ENCODE assay signal across 24 cellular contexts in the genomic region with DNA sequence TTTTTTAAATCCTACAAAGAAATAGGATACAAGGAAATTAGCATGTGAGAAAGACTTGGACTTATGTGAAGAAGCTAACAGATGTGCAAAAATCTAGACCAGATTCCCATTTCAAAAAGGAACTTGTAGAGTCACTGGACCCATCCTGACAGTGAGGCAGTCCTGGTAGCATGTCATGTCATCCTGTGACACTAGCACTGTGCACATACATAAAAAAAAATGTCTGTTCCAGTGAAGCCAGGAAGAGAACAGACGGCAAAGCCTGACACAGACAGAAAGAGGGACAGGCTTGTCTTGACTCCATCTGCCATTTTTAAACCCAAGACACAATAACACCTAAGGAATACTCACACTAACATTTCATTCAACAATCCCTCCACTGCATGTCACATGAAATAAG.
DNase-seq lines count a peak whose midpoint lies in the region; ATAC-seq and TF ChIP-seq lines count a peak whose summit lies in the region.
"Had no signal": no experiment of that assay in that cellular context is flagged by ENCODE, and none has a peak within 500 bp of the region (broad histone marks: within the 10 kb centered on the region; RNA-seq: fewer than 3 reads in every experiment).

No MANE protein-coding gene starts in this region.

- WGBS in suprapubic skin = 80% methylated on average over 1 of the region's 1 CpG

- TF ChIP-seq CTCF in nephron (IDR thresholded peaks at IDR 0.05; ENCODE audit: unreplicated experiment in 3 of 3) (no peak), suprapubic skin (IDR thresholded peaks at IDR 0.05) (no peak)

- no peak for TF ChIP-seq EP300 in suprapubic skin (IDR thresholded peaks at IDR 0.05)

- TF ChIP-seq POLR2A in suprapubic skin (IDR thresholded peaks at IDR 0.05) = no peak

- H3K27me3 ChIP-seq in suprapubic skin = no peaks in the 10 kb centered on the region
- H3K27me3 ChIP-seq: SJCRH30, spleen, testis had no signal

- no peaks in the 10 kb centered on the region for H3K27me3 Mint-ChIP-seq in activated naive CD4-positive, alpha-beta T cell treated with anti-CD3 and anti-CD28 coated beads for 36 hours (ENCODE audit: low read depth)
- H3K27me3 Mint-ChIP-seq in activated naive CD8-positive, alpha-beta T cell treated with anti-CD3 and anti-CD28 coated beads, Interleukin-2, amount 50 U/mL, for 24 hours = no peaks in the 10 kb centered on the region
- H3K27me3 Mint-ChIP-seq in nephron (ENCODE audit: low read depth) = no peaks in the 10 kb centered on the region
- H3K27me3 Mint-ChIP-seq: activated CD8-positive, alpha-beta memory T cell treated with anti-CD3 and anti-CD28 coated beads, Interleukin-2, amount 10 ng/mL, durations not matched to agents 7 days and 5 days had no signal

- no peak overlapping the region for H3K4me3 ChIP-seq in suprapubic skin
- H3K4me3 ChIP-seq: coronary artery, PC-9, prostate gland, SJCRH30, spleen, testis had no signal

- peaks cover 75% of the 10 kb centered on the region for H3K4me1 Mint-ChIP-seq in activated naive CD4-positive, alpha-beta T cell treated with anti-CD3 and anti-CD28 coated beads for 36 hours (ENCODE audit: low read depth)
- peaks cover 83% of the 10 kb centered on the region for H3K4me1 Mint-ChIP-seq in activated naive CD8-positive, alpha-beta T cell treated with anti-CD3 and anti-CD28 coated beads, Interleukin-2, amount 50 U/mL, for 24 hours
- peaks cover 36% of the 10 kb centered on the region for H3K4me1 Mint-ChIP-seq in nephron
- H3K4me1 Mint-ChIP-seq: activated CD8-positive, alpha-beta memory T cell treated with anti-CD3 and anti-CD28 coated beads, Interleukin-2, amount 10 ng/mL, durations not matched to agents 7 days and 5 days had no signal

- DNase-seq in activated naive CD4-positive, alpha-beta T cell treated with anti-CD3 and anti-CD28 coated beads for 36 hours = no peak
- DNase-seq in activated naive CD4-positive, alpha-beta T cell treated with Interleukin-2 at 50 U/mL for 16 hours = no peak
- DNase-seq in activated naive CD8-positive, alpha-beta T cell treated with anti-CD3 and anti-CD28 coated beads, Interleukin-2, amount 50 U/mL, for 24 hours = no peak
- no peak for DNase-seq in suprapubic skin (ENCODE audit: low spot score in 2 of 2)
- DNase-seq in RPMI8226 = no peak
- no peak for DNase-seq in COLO668 (lab: John Stamatoyannopoulos, UW; ENCODE audit: unreplicated experiment)
- DNase-seq: activated CD8-positive, alpha-beta memory T cell treated with anti-CD3 and anti-CD28 coated beads, Interleukin-2, amount 10 ng/mL, durations not matched to agents 7 days and 5 days; activated effector memory CD4-positive, alpha-beta T cell treated with anti-CD3 and anti-CD28 coated beads, Interleukin-2, amount 50 U/mL, for 16 hours; DMS79; KG1; kidney; NCI-H1930; NCI-H226; PC-9; SJCRH30; spleen; stimulated activated CD8-positive, alpha-beta memory T cell treated with anti-CD3 and anti-CD28 coated beads, Interleukin-4, amount 100 ng/mL, for 48 hours; testis had no signal

- ATAC-seq in activated naive CD8-positive, alpha-beta T cell treated with anti-CD3 and anti-CD28 coated beads, Interleukin-2, amount 50 U/mL, for 24 hours = no peak
- no peak for ATAC-seq in GM21825 (IDR thresholded peaks at IDR 0.05; ENCODE audit: unreplicated experiment)
- ATAC-seq: activated CD8-positive, alpha-beta memory T cell treated with anti-CD3 and anti-CD28 coated beads, Interleukin-2, amount 10 ng/mL, durations not matched to agents 7 days and 5 days; WTC11 had no signal

- peaks cover 17% of the 10 kb centered on the region for H3K4me1 ChIP-seq in suprapubic skin
- H3K4me1 ChIP-seq: prostate gland, testis had no signal

- intact Hi-C loops in activated naive CD4-positive, alpha-beta T cell treated with anti-CD3 and anti-CD28 coated beads for 36 hours (cut with micrococcal nuclease) = loop anchor here (1.0 kb wide), 1 partner anchor 13 kb away; no protein-coding TSS in a partner anchor

- peaks cover 19% of the 10 kb centered on the region for H3K36me3 Mint-ChIP-seq in activated naive CD4-positive, alpha-beta T cell treated with anti-CD3 and anti-CD28 coated beads for 36 hours (ENCODE audit: low read depth)
- peaks cover 51% of the 10 kb centered on the region for H3K36me3 Mint-ChIP-seq in activated naive CD8-positive, alpha-beta T cell treated with anti-CD3 and anti-CD28 coated beads, Interleukin-2, amount 50 U/mL, for 24 hours (ENCODE audit: low read depth)
- no peaks in the 10 kb centered on the region for H3K36me3 Mint-ChIP-seq in nephron (ENCODE audit: low read depth)
- H3K36me3 Mint-ChIP-seq: WTC11 had no signal

- H3K9me3 ChIP-seq in suprapubic skin = no peaks in the 10 kb centered on the region
- H3K9me3 ChIP-seq: prostate gland, SJCRH30, spleen, testis had no signal

- H3K36me3 ChIP-seq in suprapubic skin = no peaks in the 10 kb centered on the region
- H3K36me3 ChIP-seq: prostate gland, SJCRH30, spleen had no signal

- H3K9me3 Mint-ChIP-seq in activated naive CD4-positive, alpha-beta T cell treated with anti-CD3 and anti-CD28 coated beads for 36 hours = peaks cover 2% of the 10 kb centered on the region
- peaks cover 4% of the 10 kb centered on the region for H3K9me3 Mint-ChIP-seq in activated naive CD8-positive, alpha-beta T cell treated with anti-CD3 and anti-CD28 coated beads, Interleukin-2, amount 50 U/mL, for 24 hours
- no peaks in the 10 kb centered on the region for H3K9me3 Mint-ChIP-seq in nephron
- H3K9me3 Mint-ChIP-seq: neural crest cell, WTC11 had no signal

- H3K27ac ChIP-seq in suprapubic skin = peak overlapping the region; percentile 32
- H3K27ac ChIP-seq: coronary artery, PC-9, SJCRH30, spleen, testis had no signal

- CTCF ChIA-PET in activated naive CD4-positive, alpha-beta T cell treated with anti-CD3 and anti-CD28 coated beads for 36 hours (lab: Charles Lee) = interaction anchor here (1.1 to 1.3 kb wide), 2 partner anchors 20 to 43 kb away, joined by 3 to 4 read pairs; no protein-coding TSS in a partner anchor

- no peak overlapping the region for H3K4me3 Mint-ChIP-seq in activated naive CD4-positive, alpha-beta T cell treated with anti-CD3 and anti-CD28 coated beads for 36 hours
- no peak overlapping the region for H3K4me3 Mint-ChIP-seq in activated naive CD8-positive, alpha-beta T cell treated with anti-CD3 and anti-CD28 coated beads, Interleukin-2, amount 50 U/mL, for 24 hours
- peak overlapping the region in 1 of 3 experiments; percentile 35 for H3K4me3 Mint-ChIP-seq in nephron
- H3K4me3 Mint-ChIP-seq: activated CD8-positive, alpha-beta memory T cell treated with anti-CD3 and anti-CD28 coated beads, Interleukin-2, amount 10 ng/mL, durations not matched to agents 7 days and 5 days; neural crest cell; WTC11 had no signal

- H3K27ac Mint-ChIP-seq in activated naive CD4-positive, alpha-beta T cell treated with anti-CD3 and anti-CD28 coated beads for 36 hours = peak overlapping the region; percentile 50
- H3K27ac Mint-ChIP-seq in activated naive CD8-positive, alpha-beta T cell treated with anti-CD3 and anti-CD28 coated beads, Interleukin-2, amount 50 U/mL, for 24 hours = peak overlapping the region; percentile 76
- peak overlapping the region; percentile 90 to 94 (median 90) for H3K27ac Mint-ChIP-seq in nephron
- H3K27ac Mint-ChIP-seq: activated CD8-positive, alpha-beta memory T cell treated with anti-CD3 and anti-CD28 coated beads, Interleukin-2, amount 10 ng/mL, durations not matched to agents 7 days and 5 days; WTC11 had no signal
